Comparison of ENCODE assay signal across 22 cellular contexts in genomic region chr2:216604458-216604857, GRCh38. TPM values are rescaled to one million over a fixed set of nuclear protein-coding genes. Genes with fewer than 3 reads are reported as not detected.
DNase-seq lines count a peak whose midpoint lies in the region; ATAC-seq and TF ChIP-seq lines count a peak whose summit lies in the region.
"Had no signal": no experiment of that assay in that cellular context is flagged by ENCODE, and none has a peak within 500 bp of the region (broad histone marks: within the 10 kb centered on the region; RNA-seq: fewer than 3 reads in every experiment).

No MANE protein-coding gene starts in this region.

- no peaks in the 10 kb centered on the region for H4K20me1 ChIP-seq in GM23338 (replicated peaks; ENCODE audit: insufficient read depth)

- H3K27me3 ChIP-seq in right atrium auricular region (no peaks in the 10 kb centered on the region), GM23338 (ENCODE audit: insufficient read depth) (peaks cover 12% of the 10 kb centered on the region), MG63 (no peaks in the 10 kb centered on the region)
- H3K27me3 ChIP-seq: BE2C, Peyer's patch, SJCRH30 had no signal

- H2AFZ ChIP-seq in GM23338, result no peak overlapping the region

- H3K4me1 Mint-ChIP-seq in GM23338, result peaks cover 39% of the 10 kb centered on the region

- no peak overlapping the region for H3K4me3 Mint-ChIP-seq in GM23338
- H3K4me3 Mint-ChIP-seq: CD4-positive, alpha-beta T cell had no signal

- intact Hi-C loops in Right ventricle myocardium superior (cut with DNase I), result no loop called here
- intact Hi-C loops in posterior vena cava (cut with DNase I), result no loop called here
- intact Hi-C loops in left colon (cut with DNase I, micrococcal nuclease), result no loop called here

- ATAC-seq in Right ventricle myocardium superior (ENCODE audit: poor library complexity) (peak; percentile 68), GM23338 (no peak), left colon (no peak)
- ATAC-seq: K562 had no signal

- H3K27ac Mint-ChIP-seq in GM23338, result no peak overlapping the region
- H3K27ac Mint-ChIP-seq: CD4-positive, alpha-beta T cell had no signal

- TF ChIP-seq CTCF in right atrium auricular region (IDR thresholded peaks at IDR 0.05) (no peak), GM23338 (conservative IDR thresholded peaks at IDR 0.05; ENCODE audit: low read depth in 2 of 2) (no peak)

- no peak overlapping the region for H3K4me3 ChIP-seq in right atrium auricular region
- H3K4me3 ChIP-seq in GM23338, result no peak overlapping the region
- H3K4me3 ChIP-seq in MG63, result no peak overlapping the region
- H3K4me3 ChIP-seq: K562, Peyer's patch, SJCRH30 had no signal

- peaks cover 5% of the 10 kb centered on the region; the same call in 1 of the 2 replicates for H3K9me2 ChIP-seq in GM23338 (ENCODE audit: insufficient read depth)

- H3K4me1 ChIP-seq in right atrium auricular region (peaks cover 0 to 8% of the 10 kb centered on the region in 2 donors), GM23338 (ENCODE audit: insufficient read depth) (peaks cover 13% of the 10 kb centered on the region)
- H3K4me1 ChIP-seq: BE2C, Caco-2 had no signal

- no peaks in the 10 kb centered on the region for H3F3A ChIP-seq in GM23338 (replicated peaks; ENCODE audit: low read depth)

- no peaks in the 10 kb centered on the region for H3K36me3 ChIP-seq in right atrium auricular region
- no peaks in the 10 kb centered on the region for H3K36me3 ChIP-seq in GM23338 (ENCODE audit: insufficient read depth)
- H3K36me3 ChIP-seq in MG63, result no peaks in the 10 kb centered on the region
- H3K36me3 ChIP-seq: BE2C, Peyer's patch, SJCRH30 had no signal

- no peaks in the 10 kb centered on the region for H3K9me3 Mint-ChIP-seq in GM23338
- H3K9me3 Mint-ChIP-seq: CD4-positive, alpha-beta T cell had no signal

- no peaks in the 10 kb centered on the region for H3K79me2 ChIP-seq in GM23338 (replicated peaks; ENCODE audit: insufficient read depth)

- no peak overlapping the region for H3K27ac ChIP-seq in right atrium auricular region
- H3K27ac ChIP-seq in GM23338 (ENCODE audit: low read depth), result no peak overlapping the region
- H3K27ac ChIP-seq: Peyer's patch, SJCRH30 had no signal

- peaks cover 8% of the 10 kb centered on the region for H3K27me3 Mint-ChIP-seq in GM23338 (ENCODE audit: insufficient read depth, low read depth, poor library complexity)

- H3K4me2 ChIP-seq in GM23338, result 0 out of 2 replicates have a peak overlapping the region, but pooled peaks have one; percentile 32

- DNase-seq in Right ventricle myocardium superior (no peak), right atrium auricular region (ENCODE audit: low spot score) (no peak), GM23338 (ENCODE audit: low spot score) (no peak), cerebellar cortex (ENCODE audit: low spot score) (peak; percentile 39), posterior vena cava (ENCODE audit: low spot score) (peak; percentile 36), MG63 (no peak), left colon (no peak), mucosa of gallbladder (ENCODE audit: low spot score) (no peak)
- DNase-seq: BE2C; Caco-2; CD4-positive, alpha-beta T cell; DMS153; EL; H7; NCI-H1092 treated with DMSO at 0.1 percent for 48 hours; NCI-H146; NCI-H2029; NK-92 treated with Interleukin-12 subunit alpha and Interleukin-12 subunit beta, amount 100 ng/mL, for 24 hours; Peyer's patch; SJCRH30; T-helper 1 cell had no signal

- H3K9me3 ChIP-seq in right atrium auricular region (no peaks in the 10 kb centered on the region), MG63 (no peaks in the 10 kb centered on the region)
- H3K9me3 ChIP-seq: BE2C, Caco-2, Peyer's patch, SJCRH30 had no signal

- H3K36me3 Mint-ChIP-seq in GM23338 (ENCODE audit: low read depth), result no peaks in the 10 kb centered on the region

TF ChIP-seq in GM23338, 12 proteins besides CTCF, POLR2A, EP300 and RAD21:
- TF ChIP-seq ZNF462 (CRISPR knock-in tag; IDR thresholded peaks at IDR 0.05), result no peak
- no peak for TF ChIP-seq ETS1 (IDR thresholded peaks at IDR 0.05)

RNA-seq across cellular contexts. Expression of gene IGFBP2, which starts 28.8 kb away (rescaled TPM):
- 51.1 TPM for total RNA-seq in Right ventricle myocardium superior
- total RNA-seq in right atrium auricular region, result 100 to 1,000 TPM; 255 to 508 TPM
- 309 and 364 TPM in 2 replicates for total RNA-seq in GM23338 (2014; rRNA removed; shearing (Covaris generic))
- 177 and 235 TPM in 2 replicates for polyA plus RNA-seq in GM23338 (2016; fragmentation: Nextera tagmentation; extraction: Ambion mirVana)
- total RNA-seq in posterior vena cava, result 10 to 100 TPM; 37.9 to 54.8 TPM
- 191 and 249 TPM in 2 replicates for total RNA-seq in MG63 (2014; rRNA removed; shearing (Covaris generic); ENCODE audit: low replicate concordance)
- 100 to 1,000 TPM; 120 to 143 TPM for total RNA-seq in left colon
- 27.7 TPM for total RNA-seq in mucosa of gallbladder
- total RNA-seq: CD4-positive, alpha-beta T cell had no signal
- polyA plus RNA-seq: K562 had no signal

Comparison
In these comparisons a context has a peak if more than half of its experiments do, and no peak if none do; other contexts are left out.
1. DNase-seq: peak in cerebellar cortex (single experiment) and posterior vena cava (single experiment); none in Right ventricle myocardium superior (single experiment), right atrium auricular region (single experiment), GM23338 (single experiment), MG63 (single experiment), left colon (0 of 2) and mucosa of gallbladder (single experiment).